ENCODE assay signal across 1 cellular context in the genomic region with DNA sequence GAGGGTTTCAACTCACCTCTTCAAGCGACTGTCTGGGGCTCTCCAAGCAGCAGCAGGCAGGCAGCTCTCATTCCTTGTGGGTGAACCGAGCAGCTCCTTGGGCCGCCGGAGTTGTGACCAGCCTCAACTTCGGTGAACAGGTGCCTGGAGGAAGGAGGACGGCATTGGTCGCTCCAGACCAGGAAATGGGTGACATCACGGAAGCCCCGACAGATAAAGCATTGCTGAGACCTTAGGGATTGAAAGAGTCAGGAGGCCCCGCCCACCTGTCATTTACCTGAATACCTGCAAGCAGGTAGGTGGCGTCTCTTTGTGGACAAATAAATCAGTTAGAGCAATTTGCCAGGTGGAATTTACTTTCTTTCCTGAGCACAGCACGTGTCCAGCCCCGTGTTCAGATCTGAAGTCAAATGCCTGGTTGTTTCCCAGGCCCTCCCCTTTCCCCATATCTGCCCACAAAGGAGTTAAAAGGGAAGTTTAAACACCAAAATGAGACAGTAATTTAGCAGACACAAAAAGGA.
TF ChIP-seq lines count a peak whose summit lies in the region.

A gene (minus strand): TSS at position 115 of the 521 bp plus-strand sequence. CDS start 17,484 bp downstream, outside the sequence.

TF ChIP-seq in GM23338, 12 proteins besides CTCF, POLR2A, EP300 and RAD21 (continued from another document):
- TF ChIP-seq, protein P1, sequence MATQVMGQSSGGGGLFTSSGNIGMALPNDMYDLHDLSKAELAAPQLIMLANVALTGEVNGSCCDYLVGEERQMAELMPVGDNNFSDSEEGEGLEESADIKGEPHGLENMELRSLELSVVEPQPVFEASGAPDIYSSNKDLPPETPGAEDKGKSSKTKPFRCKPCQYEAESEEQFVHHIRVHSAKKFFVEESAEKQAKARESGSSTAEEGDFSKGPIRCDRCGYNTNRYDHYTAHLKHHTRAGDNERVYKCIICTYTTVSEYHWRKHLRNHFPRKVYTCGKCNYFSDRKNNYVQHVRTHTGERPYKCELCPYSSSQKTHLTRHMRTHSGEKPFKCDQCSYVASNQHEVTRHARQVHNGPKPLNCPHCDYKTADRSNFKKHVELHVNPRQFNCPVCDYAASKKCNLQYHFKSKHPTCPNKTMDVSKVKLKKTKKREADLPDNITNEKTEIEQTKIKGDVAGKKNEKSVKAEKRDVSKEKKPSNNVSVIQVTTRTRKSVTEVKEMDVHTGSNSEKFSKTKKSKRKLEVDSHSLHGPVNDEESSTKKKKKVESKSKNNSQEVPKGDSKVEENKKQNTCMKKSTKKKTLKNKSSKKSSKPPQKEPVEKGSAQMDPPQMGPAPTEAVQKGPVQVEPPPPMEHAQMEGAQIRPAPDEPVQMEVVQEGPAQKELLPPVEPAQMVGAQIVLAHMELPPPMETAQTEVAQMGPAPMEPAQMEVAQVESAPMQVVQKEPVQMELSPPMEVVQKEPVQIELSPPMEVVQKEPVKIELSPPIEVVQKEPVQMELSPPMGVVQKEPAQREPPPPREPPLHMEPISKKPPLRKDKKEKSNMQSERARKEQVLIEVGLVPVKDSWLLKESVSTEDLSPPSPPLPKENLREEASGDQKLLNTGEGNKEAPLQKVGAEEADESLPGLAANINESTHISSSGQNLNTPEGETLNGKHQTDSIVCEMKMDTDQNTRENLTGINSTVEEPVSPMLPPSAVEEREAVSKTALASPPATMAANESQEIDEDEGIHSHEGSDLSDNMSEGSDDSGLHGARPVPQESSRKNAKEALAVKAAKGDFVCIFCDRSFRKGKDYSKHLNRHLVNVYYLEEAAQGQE (IDR thresholded peaks at IDR 0.05; ENCODE audit: unreplicated experiment) = no peak
- TF ChIP-seq CREB1 (CRISPR knock-in tag; IDR thresholded peaks at IDR 0.05; ENCODE audit: low read depth) = peak; percentile 71; the same call in 1 of the 2 replicates
- no peak for TF ChIP-seq EZH2phosphoT487 (IDR thresholded peaks at IDR 0.05; ENCODE audit: unreplicated experiment)
- peak; percentile 28; the same call in 1 of the 2 replicates for TF ChIP-seq POLR2AphosphoS5 (IDR thresholded peaks at IDR 0.05; ENCODE audit: low read depth)
